ENCODE assay signal across 15 cellular contexts in the genomic region with DNA sequence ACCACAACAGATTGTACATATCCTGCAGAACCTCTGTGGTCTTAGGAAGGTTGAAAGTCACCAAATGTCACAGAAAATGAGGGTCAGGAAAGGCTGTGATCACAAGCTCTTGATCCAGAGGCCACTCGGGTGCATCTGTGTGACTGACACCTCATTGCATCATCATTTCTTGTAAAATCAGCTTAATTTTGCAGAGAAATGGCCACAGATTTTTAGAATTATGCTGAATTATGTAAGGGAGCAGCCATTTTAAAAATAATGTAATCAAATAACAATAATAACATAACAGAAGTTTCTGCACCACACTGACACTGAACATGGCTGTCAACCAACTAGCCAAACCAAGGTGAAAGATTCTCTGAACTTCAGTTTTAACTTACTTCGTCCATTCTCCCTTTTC. TPM values are rescaled to one million over a fixed set of nuclear protein-coding genes. Genes with fewer than 3 reads are reported as not detected.
DNase-seq lines count a peak whose midpoint lies in the region; ATAC-seq, FAIRE-seq and TF ChIP-seq lines count a peak whose summit lies in the region.
"Had no signal": no experiment of that assay in that cellular context is flagged by ENCODE, and none has a peak within 500 bp of the region (broad histone marks: within the 10 kb centered on the region; RNA-seq: fewer than 3 reads in every experiment).

No MANE protein-coding gene starts in this region.

- TF ChIP-seq POLR2A in A549 (IDR thresholded peaks at IDR 0.05; ENCODE audit: low read length): no peak

- H3K4me3 ChIP-seq in A549: no peak overlapping the region
- H3K4me3 ChIP-seq: hepatocyte, skin epidermis had no signal

- no peaks in the 10 kb centered on the region for H3K27me3 ChIP-seq in CD4-positive, alpha-beta T cell (ENCODE audit: control insufficient read depth, insufficient read depth, low read length)
- H3K27me3 ChIP-seq: hepatocyte had no signal

- H3K27ac Mint-ChIP-seq in CD4-positive, alpha-beta T cell: peak overlapping the region; percentile 92
- peak overlapping the region; percentile 87 for H3K27ac Mint-ChIP-seq in activated T-helper 17 cell treated with anti-CD3 and anti-CD28 coated beads, Interleukin-2, amount 50 U/mL, for 72 hours
- H3K27ac Mint-ChIP-seq: mesothelial cell of epicardium had no signal

- no peaks in the 10 kb centered on the region for H3K9me3 ChIP-seq in A549
- no peaks in the 10 kb centered on the region for H3K9me3 ChIP-seq in CD4-positive, alpha-beta T cell (ENCODE audit: control insufficient read depth, low read length)

- ATAC-seq in A549 (no peak), HG03135 (IDR thresholded peaks at IDR 0.05; ENCODE audit: unreplicated experiment) (no peak), GM19397 (IDR thresholded peaks at IDR 0.05; ENCODE audit: unreplicated experiment) (no peak)
- no peak for ATAC-seq in CD4-positive, alpha-beta T cell (ENCODE audit: poor library complexity)
- ATAC-seq in activated T-helper 17 cell treated with anti-CD3 and anti-CD28 coated beads, Interleukin-2, amount 50 U/mL, for 72 hours (replicated peaks): no peak

- H3K4me3 Mint-ChIP-seq in CD4-positive, alpha-beta T cell: peak overlapping the region; percentile 94
- peak overlapping the region; percentile 87 for H3K4me3 Mint-ChIP-seq in activated T-helper 17 cell treated with anti-CD3 and anti-CD28 coated beads, Interleukin-2, amount 50 U/mL, for 72 hours
- H3K4me3 Mint-ChIP-seq: mesothelial cell of epicardium had no signal

- intact Hi-C loops in CD4-positive, alpha-beta T cell (cut with DNase I, micrococcal nuclease): no loop called here

- peak overlapping the region; percentile 5; the same call in 1 of the 3 replicates for H3K4me2 ChIP-seq in A549
- H3K4me2 ChIP-seq: hepatocyte had no signal

- TF ChIP-seq EP300 in A549 (IDR thresholded peaks at IDR 0.05): no peak

- H3K27me3 Mint-ChIP-seq in CD4-positive, alpha-beta T cell: no peaks in the 10 kb centered on the region
- H3K27me3 Mint-ChIP-seq in activated T-helper 17 cell treated with anti-CD3 and anti-CD28 coated beads, Interleukin-2, amount 50 U/mL, for 72 hours: no peaks in the 10 kb centered on the region

- peaks cover 33% of the 10 kb centered on the region for H3K36me3 Mint-ChIP-seq in CD4-positive, alpha-beta T cell (ENCODE audit: low read depth)
- H3K36me3 Mint-ChIP-seq in activated T-helper 17 cell treated with anti-CD3 and anti-CD28 coated beads, Interleukin-2, amount 50 U/mL, for 72 hours (ENCODE audit: low read depth): peaks cover 71% of the 10 kb centered on the region

- WGBS in A549 (ENCODE audit: missing lambda C conversion rate): 79% methylated on average over 2 of the region's 2 CpGs

- H3K4me1 ChIP-seq in A549: peaks cover 49% of the 10 kb centered on the region

- CTCF ChIA-PET in A549 (lab: Yijun Ruan, JAX): interaction anchor here (0.9 to 1.4 kb wide), 5 partner anchors 17 to 81 kb away, joined by 3 to 4 read pairs (median 3); no protein-coding TSS in a partner anchor
- CTCF ChIA-PET in CD4-positive, alpha-beta T cell (lab: Charles Lee): interaction anchor here (1.0 to 1.9 kb wide), 3 partner anchors 9 to 75 kb away, joined by 3 to 7 read pairs (median 3); no protein-coding TSS in a partner anchor

- FAIRE-seq in A549 (lab: Jason Lieb, UNC) (peak; percentile 39), frontal cortex (lab: Jason Lieb, UNC) (no peak)

- peaks cover 78% of the 10 kb centered on the region for H3K4me1 Mint-ChIP-seq in CD4-positive, alpha-beta T cell (ENCODE audit: low read depth)
- peaks cover 58% of the 10 kb centered on the region for H3K4me1 Mint-ChIP-seq in activated T-helper 17 cell treated with anti-CD3 and anti-CD28 coated beads, Interleukin-2, amount 50 U/mL, for 72 hours

- TF ChIP-seq RAD21 in A549 (conservative IDR thresholded peaks at IDR 0.05 in 1 of 2, IDR thresholded peaks at IDR 0.05 in 1 of 2): no peak

- TF ChIP-seq CTCF in A549 (IDR thresholded peaks at IDR 0.05): no peak
- no peak for TF ChIP-seq CTCF in CD4-positive, alpha-beta T cell (IDR thresholded peaks at IDR 0.05)

- DNase-seq in A549 (ENCODE audit: low read depth in 1 of 2, low spot score in 1 of 2) (no peak), midbrain (lab: John Stamatoyannopoulos, UW) (peak; percentile 24), frontal cortex (ENCODE audit: low spot score in 2 of 2) (no peak), NCI-H2081 treated with DMSO at 0.1 percent for 48 hours (lab: John Stamatoyannopoulos, UW) (no peak)
- no peak for DNase-seq in CD4-positive, alpha-beta T cell
- DNase-seq: Calu3; effector CD4-positive, alpha-beta T cell; HCEC 1CT; KBM-7 had no signal

- no peak overlapping the region for H3K27ac ChIP-seq in A549
- no peak overlapping the region for H3K27ac ChIP-seq in CD4-positive, alpha-beta T cell (ENCODE audit: low read depth, low read length)
- H3K27ac ChIP-seq: hepatocyte had no signal

- POLR2A ChIA-PET in A549 (lab: Yijun Ruan, JAX): no interaction called here
- POLR2A ChIA-PET in CD4-positive, alpha-beta T cell (lab: Charles Lee): interaction anchor here (0.6 kb wide), 1 partner anchor 93 kb away, joined by 3 read pairs; no protein-coding TSS in a partner anchor

- H3K9me3 Mint-ChIP-seq in CD4-positive, alpha-beta T cell: no peaks in the 10 kb centered on the region
- H3K9me3 Mint-ChIP-seq in activated T-helper 17 cell treated with anti-CD3 and anti-CD28 coated beads, Interleukin-2, amount 50 U/mL, for 72 hours: no peaks in the 10 kb centered on the region
- H3K9me3 Mint-ChIP-seq: mesothelial cell of epicardium had no signal

TF ChIP-seq in A549, 52 proteins besides CTCF, POLR2A, EP300 and RAD21:
- TF ChIP-seq CEBPB (IDR thresholded peaks at IDR 0.05) (0 out of 4 replicates have a peak, but pooled peaks of 1 of the 2 experiments have one; percentile 16), CBX2 (IDR thresholded peaks at IDR 0.05; ENCODE audit: borderline replicate concordance, low read depth) (no peak)

RNA-seq across cellular contexts. Expression of gene PRNP, which starts 3.0 kb away (rescaled TPM):
- 247 and 269 TPM in 2 replicates for polyA plus RNA-seq in A549 (2011; rRNA removed)
- polyA plus RNA-seq in A549 (2012; cell fraction: cytosol; rRNA removed): 238 and 294 TPM in 2 replicates
- polyA plus RNA-seq in A549 (2012; cell fraction: nucleus; rRNA removed): 167 and 260 TPM in 2 replicates
- polyA plus RNA-seq in A549 (2017; fragmentation: RNase III; extraction: RNeasy Plus Mini Kit Qiagen cat#74134 plus additional on column Dnase treatment): 149 to 153 TPM (median 151 TPM) in 3 replicates
- polyA minus RNA-seq in A549 (2011; rRNA and poly(A)+ RNA removed): 293 and 405 TPM in 2 replicates
- 100 to 1,000 TPM; 110 to 112 TPM for total RNA-seq in CD4-positive, alpha-beta T cell
- 10 to 100 TPM; 46.9 to 52.3 TPM for total RNA-seq in activated T-helper 17 cell treated with anti-CD3 and anti-CD28 coated beads, Interleukin-2, amount 50 U/mL, for 72 hours
- total RNA-seq in frontal cortex: 137 TPM

RNA-seq across cellular contexts. Expression of gene PRND, which starts 32.5 kb away (rescaled TPM):
- polyA plus RNA-seq in A549 (2011; rRNA removed) (not detected in 2 replicates), A549 (2017; fragmentation: RNase III; extraction: RNeasy Plus Mini Kit Qiagen cat#74134 plus additional on column Dnase treatment) (not detected in 3 replicates)
- not detected in 2 replicates for polyA plus RNA-seq in A549 (2012; cell fraction: cytosol; rRNA removed)
- polyA plus RNA-seq in A549 (2012; cell fraction: nucleus; rRNA removed): not detected in 2 replicates
- not detected in 2 replicates for polyA minus RNA-seq in A549 (2011; rRNA and poly(A)+ RNA removed)
- not detected for total RNA-seq in CD4-positive, alpha-beta T cell
- total RNA-seq in activated T-helper 17 cell treated with anti-CD3 and anti-CD28 coated beads, Interleukin-2, amount 50 U/mL, for 72 hours: not detected
- 2.0 TPM for total RNA-seq in frontal cortex
- total RNA-seq: Calu3, mesothelial cell of epicardium had no signal
